In the genomic region with DNA sequence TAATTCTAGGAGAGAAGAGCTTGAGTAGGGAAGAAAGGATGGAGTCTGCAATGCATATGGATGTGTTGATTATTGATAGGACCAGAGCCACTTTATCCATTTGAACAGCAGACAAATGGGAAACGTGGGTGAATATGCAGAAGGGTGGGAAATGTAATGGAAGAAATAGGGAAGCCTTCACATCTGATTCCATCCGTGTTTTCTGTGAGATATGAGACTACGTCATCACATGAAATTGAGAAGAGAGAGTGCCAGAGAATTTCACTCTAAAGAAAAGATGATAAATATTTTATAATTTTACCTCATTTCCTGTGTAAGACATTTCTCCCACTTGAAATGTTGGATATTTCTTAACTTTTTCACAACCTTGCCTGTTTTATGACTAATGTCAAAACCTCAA, we compare ENCODE assay signal across 8 cellular contexts.
"Had no signal": no experiment of that assay in that cellular context is flagged by ENCODE, and none has a peak within 500 bp of the region (broad histone marks: within the 10 kb centered on the region; RNA-seq: fewer than 3 reads in every experiment).

No MANE protein-coding gene starts in this region.

- ATAC-seq: GM12878 had no signal

- H3K4me3 ChIP-seq: GM12878 had no signal

- DNase-seq: GDM1, GF-D8 had no signal

- FAIRE-seq: G401.6, GM12878, GM12891, GM12892, GM18507, GM19239 had no signal
